Comparison of ENCODE assay signal across 14 cellular contexts in the genomic region with DNA sequence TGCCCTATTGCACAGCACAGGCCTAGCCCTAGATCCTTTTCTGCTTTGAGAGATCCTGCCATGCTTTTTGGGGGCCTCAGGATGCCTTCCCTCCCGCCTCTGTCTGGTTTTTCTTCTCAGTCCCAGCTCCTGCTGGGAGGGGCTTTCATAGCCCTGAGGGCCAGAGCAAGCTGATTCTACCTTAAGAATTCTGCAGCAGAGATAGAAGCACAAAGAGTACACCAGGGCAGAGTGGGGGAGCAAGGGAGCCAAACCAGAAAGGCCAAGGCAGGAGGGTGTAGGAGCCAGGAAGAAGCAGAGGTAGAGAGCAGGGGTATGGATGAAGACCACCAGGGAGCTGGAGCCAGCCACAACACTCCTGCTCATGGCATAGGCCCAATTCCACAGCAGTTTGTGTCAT. TPM values are rescaled to one million over a fixed set of nuclear protein-coding genes. Genes with fewer than 3 reads are reported as not detected.
DNase-seq lines count a peak whose midpoint lies in the region; ATAC-seq, FAIRE-seq and TF ChIP-seq lines count a peak whose summit lies in the region.
"Had no signal": no experiment of that assay in that cellular context is flagged by ENCODE, and none has a peak within 500 bp of the region (broad histone marks: within the 10 kb centered on the region; RNA-seq: fewer than 3 reads in every experiment).

No MANE protein-coding gene starts in this region.

- H3K9me3 ChIP-seq in H9 (ENCODE audit: control insufficient read depth, low read depth, low read length): no peaks in the 10 kb centered on the region
- no peaks in the 10 kb centered on the region for H3K9me3 ChIP-seq in adipocyte (ENCODE audit: control insufficient read depth, low read length)
- H3K9me3 ChIP-seq in tibial artery: no peaks in the 10 kb centered on the region
- H3K9me3 ChIP-seq: esophagus squamous epithelium, pancreas, SJCRH30 had no signal

- H3T11ph ChIP-seq in H9 (ENCODE audit: low read length): no peak overlapping the region

- H3K9ac ChIP-seq in H9 (ENCODE audit: extremely low read depth, insufficient read length, low read length): no peak overlapping the region
- H3K9ac ChIP-seq in adipocyte (ENCODE audit: low read length): peak overlapping the region; percentile 57

- no peak overlapping the region for H2BK20ac ChIP-seq in H9 (ENCODE audit: low read depth, low read length, poor library complexity, severe bottlenecking)

- FAIRE-seq in urothelium cell line (lab: Jason Lieb, UNC): no peak
- FAIRE-seq: colon, H1, pancreas had no signal

- no peak overlapping the region for H3K4me3 ChIP-seq in adipocyte (ENCODE audit: low read length)
- H3K4me3 ChIP-seq in tibial artery: no peak overlapping the region
- H3K4me3 ChIP-seq: esophagus squamous epithelium, lung, pancreas, SJCRH30 had no signal

- no peaks in the 10 kb centered on the region for H3K27me3 Mint-ChIP-seq in H9 (ENCODE audit: low read depth)
- H3K27me3 Mint-ChIP-seq in natural killer cell treated with Interleukin-12 subunit alpha and Interleukin-12 subunit beta and Interleukin-15 and Interleukin-18, amount 100 ng/mL, for 72 hours: no peaks in the 10 kb centered on the region

- no peaks in the 10 kb centered on the region for H4K20me1 ChIP-seq in H9 (ENCODE audit: control insufficient read depth, insufficient read depth, insufficient read length)

- intact Hi-C loops in tibial artery (cut with DNase I; ENCODE audit: low total_unique reads): no loop called here

- no peak overlapping the region for H3K56ac ChIP-seq in H9 (ENCODE audit: insufficient read length, low read depth, low read length)

- peak overlapping the region; percentile 31 to 66 (median 56); a peak in 5 of 7 replicates for H3K27ac Mint-ChIP-seq in H9
- peak overlapping the region; percentile 35 to 40 for H3K27ac Mint-ChIP-seq in natural killer cell treated with Interleukin-12 subunit alpha and Interleukin-12 subunit beta and Interleukin-15 and Interleukin-18, amount 100 ng/mL, for 72 hours

- no peak overlapping the region for H3K18ac ChIP-seq in H9 (ENCODE audit: insufficient read length, low read depth, low read length)

- no peak overlapping the region for H2AK5ac ChIP-seq in H9 (ENCODE audit: insufficient read length, low read length)

- TF ChIP-seq CTCF in H9 (conservative IDR thresholded peaks at IDR 0.05) (no peak), tibial artery (IDR thresholded peaks at IDR 0.05) (no peak)

- H3K36me3 Mint-ChIP-seq in H9 (ENCODE audit: insufficient read depth in 1 of 3, low read depth in 3 of 3): no peaks in the 10 kb centered on the region
- peaks cover 4% of the 10 kb centered on the region for H3K36me3 Mint-ChIP-seq in natural killer cell treated with Interleukin-12 subunit alpha and Interleukin-12 subunit beta and Interleukin-15 and Interleukin-18, amount 100 ng/mL, for 72 hours

- no peaks in the 10 kb centered on the region for H3K79me2 ChIP-seq in H9 (ENCODE audit: insufficient read depth, low read length)

- no peak for DNase-seq in H9
- no peak for DNase-seq in adipocyte (ENCODE audit: low read depth)
- no peak for DNase-seq in natural killer cell treated with Interleukin-12 subunit alpha and Interleukin-12 subunit beta and Interleukin-15 and Interleukin-18, amount 100 ng/mL, for 72 hours (ENCODE audit: low spot score)
- DNase-seq in tibial artery: no peak
- DNase-seq in central memory CD4-positive, alpha-beta T cell: no peak
- DNase-seq in urothelium cell line (ENCODE audit: low spot score): no peak
- DNase-seq in Kasumi-1 (lab: John Stamatoyannopoulos, UW): no peak
- DNase-seq: activated CD8-positive, alpha-beta memory T cell treated with anti-CD3 and anti-CD28 coated beads, Interleukin-2, amount 50 U/mL, for 48 hours; esophagus squamous epithelium; pancreas; SJCRH30 had no signal

- no peak overlapping the region for H3K4ac ChIP-seq in H9 (ENCODE audit: low read depth, low read length)

- no peaks in the 10 kb centered on the region for H3K27me3 ChIP-seq in H9 (ENCODE audit: insufficient read depth, low read length)
- H3K27me3 ChIP-seq in adipocyte (replicated peaks; ENCODE audit: control insufficient read depth, insufficient read depth, low read length): no peaks in the 10 kb centered on the region
- no peaks in the 10 kb centered on the region for H3K27me3 ChIP-seq in tibial artery
- H3K27me3 ChIP-seq: esophagus squamous epithelium, pancreas, SJCRH30 had no signal

- no peaks in the 10 kb centered on the region for H3K79me1 ChIP-seq in H9 (ENCODE audit: insufficient read depth, low read depth, low read length, poor library complexity, severe bottlenecking)

- peaks cover 40 to 42% of the 10 kb centered on the region in 2 experiments for H3K4me1 Mint-ChIP-seq in H9
- H3K4me1 Mint-ChIP-seq in natural killer cell treated with Interleukin-12 subunit alpha and Interleukin-12 subunit beta and Interleukin-15 and Interleukin-18, amount 100 ng/mL, for 72 hours (ENCODE audit: low read depth in 2 of 2): peaks cover 61 to 64% of the 10 kb centered on the region in 2 donors

- no peak overlapping the region for H3K27ac ChIP-seq in H9 (ENCODE audit: insufficient read length, low read depth, low read length)
- H3K27ac ChIP-seq in tibial artery: peak overlapping the region; percentile 73 to 80
- H3K27ac ChIP-seq: pancreas, SJCRH30 had no signal

- H3K4me3 Mint-ChIP-seq in H9: no peak overlapping the region
- H3K4me3 Mint-ChIP-seq in natural killer cell treated with Interleukin-12 subunit alpha and Interleukin-12 subunit beta and Interleukin-15 and Interleukin-18, amount 100 ng/mL, for 72 hours: peak overlapping the region; percentile 4

- WGBS in H9 (ENCODE audit: extremely low coverage, insufficient read length, low lambda C conversion rate): no CpG with 5 or more reads among the region's 1 CpG

- no peak overlapping the region for H2BK5ac ChIP-seq in H9 (ENCODE audit: insufficient read length, low read length)

- H2BK15ac ChIP-seq in H9 (ENCODE audit: low read depth, low read length): no peak overlapping the region

- H3K4me2 ChIP-seq in H9 (ENCODE audit: insufficient read depth, insufficient read length, low read length): no peak overlapping the region

- H3K36me3 ChIP-seq in adipocyte (ENCODE audit: control insufficient read depth, insufficient read depth, low read length, severe bottlenecking) (no peaks in the 10 kb centered on the region), tibial artery (peaks cover 0 to 7% (median 0%) of the 10 kb centered on the region in 3 donors)
- H3K36me3 ChIP-seq: esophagus squamous epithelium, pancreas, SJCRH30 had no signal

- no peak overlapping the region for H3K23ac ChIP-seq in H9 (ENCODE audit: insufficient read length, low read depth, low read length)

- H3K9me3 Mint-ChIP-seq in H9: no peaks in the 10 kb centered on the region
- no peaks in the 10 kb centered on the region for H3K9me3 Mint-ChIP-seq in natural killer cell treated with Interleukin-12 subunit alpha and Interleukin-12 subunit beta and Interleukin-15 and Interleukin-18, amount 100 ng/mL, for 72 hours

- no peak overlapping the region for H4K5ac ChIP-seq in H9 (ENCODE audit: insufficient read length, low read depth, low read length)

- no peak overlapping the region for H2BK120ac ChIP-seq in H9 (ENCODE audit: low read depth, low read length, poor library complexity, severe bottlenecking)

- no peak overlapping the region for H4K91ac ChIP-seq in H9 (ENCODE audit: insufficient read length, low read depth, low read length)

- H3K14ac ChIP-seq in H9 (ENCODE audit: insufficient read depth, low read length): no peak overlapping the region

- no peak overlapping the region for H2AFZ ChIP-seq in H9 (ENCODE audit: low read length)

- no peak overlapping the region for H4K8ac ChIP-seq in H9 (replicated peaks; ENCODE audit: insufficient read length, low read depth, low read length)

- no peaks in the 10 kb centered on the region for H3K23me2 ChIP-seq in H9 (ENCODE audit: insufficient read length, low read depth, low read length, poor library complexity, severe bottlenecking)

- ATAC-seq in natural killer cell treated with Interleukin-12 subunit alpha and Interleukin-12 subunit beta and Interleukin-15 and Interleukin-18, amount 100 ng/mL, for 72 hours: no peak

- H3K4me1 ChIP-seq in H9 (ENCODE audit: insufficient read depth, low read length): peaks cover 7% of the 10 kb centered on the region; the same call in 1 of the 2 replicates
- H3K4me1 ChIP-seq in adipocyte (ENCODE audit: control insufficient read depth, insufficient read depth, low read length): peaks cover 72% of the 10 kb centered on the region
- H3K4me1 ChIP-seq in tibial artery: peaks cover 0 to 78% (median 49%) of the 10 kb centered on the region in 4 donors

- H2BK12ac ChIP-seq in H9 (ENCODE audit: insufficient read length, low read depth, low read length): no peak overlapping the region

RNA-seq across cellular contexts. Expression of a gene that starts 18.1 kb away (rescaled TPM):
- 5.5 and 6.8 TPM in 2 replicates for total RNA-seq in H9 (2021)
- 100 to 1,000 TPM in 1 of 2 donors, 10 to 100 TPM in 1; 58.5 to 165 TPM for total RNA-seq in natural killer cell treated with Interleukin-12 subunit alpha and Interleukin-12 subunit beta and Interleukin-15 and Interleukin-18, amount 100 ng/mL, for 72 hours
